ENCODE assay signal across 1 cellular context in genomic region chr1:150173161-150173585, GRCh38.
TF ChIP-seq lines count a peak whose summit lies in the region.

No MANE protein-coding gene starts in this region.

TF ChIP-seq in IMR-90, 13 proteins besides CTCF, POLR2A, EP300 and RAD21:
- TF ChIP-seq CHD1 (IDR thresholded peaks at IDR 0.05; ENCODE audit: low read depth, low read length) = no peak
- no peak for TF ChIP-seq RFX5 (IDR thresholded peaks at IDR 0.05; ENCODE audit: low read depth, low read length)
- TF ChIP-seq RCOR1 (IDR thresholded peaks at IDR 0.05; ENCODE audit: insufficient replicate concordance, low read length) = no peak
- TF ChIP-seq BHLHE40 (IDR thresholded peaks at IDR 0.05; ENCODE audit: low read depth, low read length) = no peak
- TF ChIP-seq MAFK (IDR thresholded peaks at IDR 0.05; ENCODE audit: low read depth, low read length) = no peak
- no peak for TF ChIP-seq MAZ (IDR thresholded peaks at IDR 0.05; ENCODE audit: borderline replicate concordance, low read depth, low read length)
- no peak for TF ChIP-seq USF2 (IDR thresholded peaks at IDR 0.05; ENCODE audit: low read depth, low read length)
- TF ChIP-seq CEBPB (IDR thresholded peaks at IDR 0.05; ENCODE audit: low read depth, low read length) = no peak
- no peak for TF ChIP-seq FOS (IDR thresholded peaks at IDR 0.05; ENCODE audit: low read depth, low read length)
- no peak for TF ChIP-seq NFE2L2 (IDR thresholded peaks at IDR 0.05; ENCODE audit: low read depth, low read length)
- no peak for TF ChIP-seq SMC3 (IDR thresholded peaks at IDR 0.05; ENCODE audit: low read depth, low read length)
- no peak for TF ChIP-seq ELK1 (IDR thresholded peaks at IDR 0.05; ENCODE audit: borderline replicate concordance, low read depth, low read length)
- TF ChIP-seq MXI1 (IDR thresholded peaks at IDR 0.05; ENCODE audit: borderline replicate concordance, low read depth, low read length) = no peak
TF ChIP-seq in IMR-90: peak in this region for 0.
